Comparison of ENCODE assay signal across 22 cellular contexts in the genomic region with DNA sequence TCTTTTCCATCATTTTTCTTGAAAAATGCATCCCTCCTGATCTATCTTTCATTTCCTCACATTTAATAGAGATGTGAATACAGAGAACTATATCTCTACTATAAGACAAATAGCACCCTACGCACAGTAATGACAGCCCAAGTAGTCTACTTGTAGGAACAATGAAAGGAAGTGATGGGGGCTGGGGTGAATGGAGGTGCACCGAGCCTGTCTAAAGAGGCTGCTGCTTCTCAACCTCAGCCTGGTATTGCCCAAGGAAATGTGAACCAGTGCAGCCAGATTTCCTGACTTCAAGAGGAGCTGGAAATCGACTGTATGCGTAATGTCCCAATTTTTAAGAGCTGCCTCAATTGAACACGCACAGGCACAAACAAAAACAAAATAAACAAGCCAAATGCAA.
DNase-seq lines count a peak whose midpoint lies in the region; TF ChIP-seq lines count a peak whose summit lies in the region.
"Had no signal": no experiment of that assay in that cellular context is flagged by ENCODE, and none has a peak within 500 bp of the region (broad histone marks: within the 10 kb centered on the region; RNA-seq: fewer than 3 reads in every experiment).

No MANE protein-coding gene starts in this region.

- no peaks in the 10 kb centered on the region for H3K79me2 ChIP-seq in GM23248 (ENCODE audit: insufficient read depth)
- H3K79me2 ChIP-seq in PC-9 (ENCODE audit: low read depth): no peaks in the 10 kb centered on the region

- no TSS peak for BruUV-seq in PC-9 (replicated peaks; lab: Mats Ljungman, UMichigan)

- no peak overlapping the region for H2AFZ ChIP-seq in GM23248
- no peak overlapping the region for H2AFZ ChIP-seq in PC-9

- H3K36me3 ChIP-seq in GM23248 (ENCODE audit: low read depth): no peaks in the 10 kb centered on the region
- no peaks in the 10 kb centered on the region for H3K36me3 ChIP-seq in PC-9 (ENCODE audit: low read depth)
- no peaks in the 10 kb centered on the region for H3K36me3 ChIP-seq in right atrium auricular region
- H3K36me3 ChIP-seq: neutrophil, suprapubic skin, vagina, WERI-Rb-1 had no signal

- H3K27me3 ChIP-seq in GM23248 (replicated peaks; ENCODE audit: insufficient read depth) (peaks cover 73% of the 10 kb centered on the region), PC-9 (ENCODE audit: insufficient read depth, low read depth) (no peaks in the 10 kb centered on the region), right atrium auricular region (peaks cover 0 to 5% of the 10 kb centered on the region in 2 donors)
- H3K27me3 ChIP-seq: vagina had no signal

- no peaks in the 10 kb centered on the region for H3K9me3 ChIP-seq in GM23248 (ENCODE audit: low read depth)
- H3K9me3 ChIP-seq in PC-9 (ENCODE audit: insufficient read depth, low read depth): no peaks in the 10 kb centered on the region
- H3K9me3 ChIP-seq in right atrium auricular region: peaks cover 0 to 11% of the 10 kb centered on the region in 2 donors
- H3K9me3 ChIP-seq: neutrophil, psoas muscle, suprapubic skin, vagina had no signal

- H3K4me1 Mint-ChIP-seq in endothelial cell (ENCODE audit: unreplicated experiment): peaks cover 26% of the 10 kb centered on the region

- CTCF ChIA-PET in PC-9 (lab: Charles Lee): no interaction called here

- peak overlapping the region; percentile 80 for H3K27ac Mint-ChIP-seq in endothelial cell (ENCODE audit: unreplicated experiment)
- H3K27ac Mint-ChIP-seq: activated CD4-positive, alpha-beta T cell treated with anti-CD3 and anti-CD28 coated beads, Interleukin-2, amount 10 ng/mL, durations not matched to agents 7 days and 5 days; CD4-positive, alpha-beta T cell; stimulated activated effector memory CD8-positive, alpha-beta T cell treated with anti-CD3 and anti-CD28 coated beads, Interleukin-12 subunit alpha, Interleukin-12 subunit beta, amount 100 ng/mL, for 72 hours had no signal

- TF ChIP-seq CTCF in PC-9 (conservative IDR thresholded peaks at IDR 0.05): no peak
- no peak for TF ChIP-seq CTCF in endothelial cell (IDR thresholded peaks at IDR 0.05; ENCODE audit: unreplicated experiment)
- no peak for TF ChIP-seq CTCF in right atrium auricular region (IDR thresholded peaks at IDR 0.05)

- peak overlapping the region; percentile 28 for H3K4me2 ChIP-seq in GM23248 (ENCODE audit: unreplicated experiment)
- H3K4me2 ChIP-seq in PC-9: peak overlapping the region; percentile 73

- intact Hi-C loops in PC-9 (cut with micrococcal nuclease; ENCODE audit: unreplicated experiment): no loop called here

- H3K4me3 Mint-ChIP-seq in endothelial cell (ENCODE audit: unreplicated experiment): no peak overlapping the region
- H3K4me3 Mint-ChIP-seq: activated CD4-positive, alpha-beta T cell treated with anti-CD3 and anti-CD28 coated beads, Interleukin-2, amount 10 ng/mL, durations not matched to agents 7 days and 5 days; CD4-positive, alpha-beta T cell; stimulated activated effector memory CD8-positive, alpha-beta T cell treated with anti-CD3 and anti-CD28 coated beads, Interleukin-12 subunit alpha, Interleukin-12 subunit beta, amount 100 ng/mL, for 72 hours had no signal

- 21 to 22% methylated on average over 5 of the region's 5 CpGs for WGBS in GM23248 (ENCODE audit: low coverage in 1 of 2, low lambda C conversion rate in 2 of 2, missing lambda C conversion rate in 2 of 2), 2 experiments

- no peak overlapping the region for H3K4me3 ChIP-seq in GM23248
- peak overlapping the region; percentile 24; the same call in 1 of the 2 replicates for H3K4me3 ChIP-seq in PC-9
- no peak overlapping the region for H3K4me3 ChIP-seq in right atrium auricular region
- H3K4me3 ChIP-seq: lung, psoas muscle, suprapubic skin, vagina had no signal

- H3K36me3 Mint-ChIP-seq in endothelial cell (ENCODE audit: low read depth, unreplicated experiment): no peaks in the 10 kb centered on the region
- H3K36me3 Mint-ChIP-seq: stimulated activated effector memory CD8-positive, alpha-beta T cell treated with anti-CD3 and anti-CD28 coated beads, Interleukin-12 subunit alpha, Interleukin-12 subunit beta, amount 100 ng/mL, for 72 hours had no signal

- in situ Hi-C loops in GM23248 (cut with MboI): no loop called here

- DNase-seq in GM23248 (no peak), PC-9 (no peak), endothelial cell (ENCODE audit: low spot score) (peak; percentile 18), renal cortical epithelial cell (ENCODE audit: low read depth) (peak; percentile 53), kidney glomerular epithelial cell (lab: John Stamatoyannopoulos, UW) (no peak), right atrium auricular region (ENCODE audit: low spot score) (no peak)
- DNase-seq in stimulated activated CD4-positive, alpha-beta T cell treated with anti-CD3 and anti-CD28 coated beads, Interleukin-1b, Interleukin-23, amount 100 ng/mL, for 48 hours: no peak
- DNase-seq: anterior cingulate cortex; CD4-positive, alpha-beta T cell; GOT3; NCI-H1694; NCI-H526 treated with DMSO at 0.1 percent for 48 hours; psoas muscle; small intestine; WERI-Rb-1 had no signal

- POLR2A ChIA-PET in PC-9 (lab: Charles Lee; ENCODE audit: unreplicated experiment): no interaction called here

- H3K9me3 Mint-ChIP-seq in endothelial cell (ENCODE audit: unreplicated experiment): no peaks in the 10 kb centered on the region
- H3K9me3 Mint-ChIP-seq: CD4-positive, alpha-beta T cell; stimulated activated effector memory CD8-positive, alpha-beta T cell treated with anti-CD3 and anti-CD28 coated beads, Interleukin-12 subunit alpha, Interleukin-12 subunit beta, amount 100 ng/mL, for 72 hours had no signal

- no peaks in the 10 kb centered on the region for H3K27me3 Mint-ChIP-seq in endothelial cell (ENCODE audit: unreplicated experiment)

- no peaks in the 10 kb centered on the region for H3F3A ChIP-seq in GM23248 (ENCODE audit: insufficient read depth)
- peaks cover 26% of the 10 kb centered on the region for H3F3A ChIP-seq in PC-9 (ENCODE audit: insufficient read depth, low read depth)

- no peak overlapping the region for H3K27ac ChIP-seq in GM23248
- H3K27ac ChIP-seq in PC-9: peak overlapping the region; percentile 26; the same call in 1 of the 2 replicates
- H3K27ac ChIP-seq in right atrium auricular region: no peak overlapping the region
- H3K27ac ChIP-seq: neutrophil, psoas muscle, RWPE1, suprapubic skin, vagina, WERI-Rb-1 had no signal

- H3K9me2 ChIP-seq in GM23248 (ENCODE audit: insufficient read depth) (no peaks in the 10 kb centered on the region), PC-9 (ENCODE audit: insufficient read depth) (no peaks in the 10 kb centered on the region)

- H4K20me1 ChIP-seq in GM23248 (ENCODE audit: insufficient read depth): no peaks in the 10 kb centered on the region
- no peaks in the 10 kb centered on the region for H4K20me1 ChIP-seq in PC-9 (ENCODE audit: insufficient read depth)

- H3K9ac ChIP-seq in GM23248: no peak overlapping the region

- H3K4me1 ChIP-seq in GM23248 (ENCODE audit: insufficient read depth): peaks cover 8% of the 10 kb centered on the region
- H3K4me1 ChIP-seq in PC-9 (replicated peaks; ENCODE audit: insufficient read depth): peaks cover 32% of the 10 kb centered on the region
- H3K4me1 ChIP-seq in right atrium auricular region: no peaks in the 10 kb centered on the region
- H3K4me1 ChIP-seq: psoas muscle, suprapubic skin, vagina had no signal

Comparison
In these comparisons a context has a peak if more than half of its experiments do, and no peak if none do; other contexts are left out.
1. DNase-seq: peak in endothelial cell (single experiment) and renal cortical epithelial cell (single experiment); none in GM23248 (single experiment), PC-9 (0 of 2), stimulated activated CD4-positive, alpha-beta T cell treated with anti-CD3 and anti-CD28 coated beads, Interleukin-1b, Interleukin-23, amount 100 ng/mL, for 48 hours (single experiment), kidney glomerular epithelial cell (single experiment) and right atrium auricular region (single experiment).